ENCODE assay signal across 15 cellular contexts in the genomic region with DNA sequence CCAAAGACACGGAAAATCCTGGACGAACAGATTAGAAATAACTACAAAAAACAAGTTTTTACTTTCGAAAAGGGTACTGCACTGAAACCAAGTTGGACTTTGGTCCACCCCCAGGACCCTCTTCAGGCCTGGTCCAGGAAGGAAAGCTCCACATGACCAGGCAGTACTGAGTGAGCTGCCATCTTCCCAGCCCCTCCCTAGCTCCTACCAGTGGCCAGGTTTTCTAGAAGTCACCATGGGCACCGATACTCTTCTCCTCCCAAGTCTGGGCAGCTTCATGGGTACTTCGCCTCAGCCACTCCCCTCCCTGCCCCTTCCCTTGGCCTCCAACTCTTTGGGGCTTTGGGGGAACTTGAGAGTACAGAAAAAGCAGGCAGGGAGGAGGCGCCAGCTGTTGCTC. TPM values are rescaled to one million over a fixed set of nuclear protein-coding genes. Genes with fewer than 3 reads are reported as not detected.
DNase-seq lines count a peak whose midpoint lies in the region; ATAC-seq and TF ChIP-seq lines count a peak whose summit lies in the region.
"Had no signal": no experiment of that assay in that cellular context is flagged by ENCODE, and none has a peak within 500 bp of the region (broad histone marks: within the 10 kb centered on the region; RNA-seq: fewer than 3 reads in every experiment).

No MANE protein-coding gene starts in this region.

- intact Hi-C loops in psoas muscle (cut with DNase I) = loop anchor here (2.0 to 10.0 kb wide), 4 partner anchors 41 to 399 kb away; a partner anchor contains a TSS

- H3K4me3 ChIP-seq in BLaER1 treated with 17β-estradiol and CSF1 and Interleukin-3, amounts not matched to agents 10 nM and 100 nM = peak overlapping the region in 1 of 10 experiments; percentile 11; a peak in 2 of 20 replicates
- H3K4me3 ChIP-seq in HL-60 (replicated peaks; ENCODE audit: insufficient read depth, low read length) (no peak overlapping the region), psoas muscle (no peak overlapping the region), HAP-1 (no peak overlapping the region)
- H3K4me3 ChIP-seq: lung, pancreas had no signal

- peaks cover 95% of the 10 kb centered on the region for H3K4me1 Mint-ChIP-seq in activated naive CD8-positive, alpha-beta T cell treated with anti-CD3 and anti-CD28 coated beads, Interleukin-2, amount 50 U/mL, for 24 hours

- peaks cover 0 to 12% (median 0%) of the 10 kb centered on the region in 11 experiments; a peak in 4 of 22 replicates for H4K20me1 ChIP-seq in BLaER1 treated with 17β-estradiol and CSF1 and Interleukin-3, amounts not matched to agents 10 nM and 100 nM

- H3K36me3 ChIP-seq in BLaER1 treated with 17β-estradiol and CSF1 and Interleukin-3, amounts not matched to agents 10 nM and 100 nM = peaks cover 49 to 91% (median 83%) of the 10 kb centered on the region in 11 experiments
- H3K36me3 ChIP-seq in psoas muscle (ENCODE audit: insufficient read depth in 1 of 2, low read depth in 1 of 2) (peaks cover 9 to 77% of the 10 kb centered on the region in 2 donors), HAP-1 (replicated peaks) (peaks cover 26% of the 10 kb centered on the region)

- peak overlapping the region; percentile 72 to 99 (median 93) for H3K4me2 ChIP-seq in BLaER1 treated with 17β-estradiol and CSF1 and Interleukin-3, amounts not matched to agents 10 nM and 100 nM

- in situ Hi-C loops in HAP-1 (cut with MboI; ENCODE audit: low sequenced_read_pairs) = loop anchor here (5.0 kb wide), 1 partner anchor 37 kb away; no protein-coding TSS in a partner anchor

- 74 to 79% (median 74%) methylated on average over 6 of the region's 6 CpGs for WGBS in psoas muscle, 3 donors

- peaks cover 94 to 99% (median 96%) of the 10 kb centered on the region in 10 experiments for H3K4me1 ChIP-seq in BLaER1 treated with 17β-estradiol and CSF1 and Interleukin-3, amounts not matched to agents 10 nM and 100 nM
- H3K4me1 ChIP-seq in psoas muscle = peaks cover 23% of the 10 kb centered on the region
- H3K4me1 ChIP-seq in HAP-1 = no peaks in the 10 kb centered on the region
- H3K4me1 ChIP-seq: pancreas had no signal

- no peaks in the 10 kb centered on the region for H3K9me3 Mint-ChIP-seq in activated naive CD8-positive, alpha-beta T cell treated with anti-CD3 and anti-CD28 coated beads, Interleukin-2, amount 50 U/mL, for 24 hours

- H3K9me3 ChIP-seq in BLaER1 treated with 17β-estradiol and CSF1 and Interleukin-3, amounts not matched to agents 10 nM and 100 nM (replicated peaks in 1 of 11) = peaks cover 10 to 28% (median 26%) of the 10 kb centered on the region in 11 experiments; a peak in 21 of 22 replicates
- H3K9me3 ChIP-seq in psoas muscle = no peaks in the 10 kb centered on the region
- no peaks in the 10 kb centered on the region for H3K9me3 ChIP-seq in HAP-1
- H3K9me3 ChIP-seq: pancreas had no signal

- H3K27me3 ChIP-seq in BLaER1 treated with 17β-estradiol and CSF1 and Interleukin-3, amounts not matched to agents 10 nM and 100 nM = no peaks in the 10 kb centered on the region
- H3K27me3 ChIP-seq in HL-60 (ENCODE audit: insufficient read depth, poor library complexity, severe bottlenecking) = no peaks in the 10 kb centered on the region
- no peaks in the 10 kb centered on the region for H3K27me3 ChIP-seq in psoas muscle (ENCODE audit: insufficient read depth in 3 of 3, low read length in 2 of 3)
- H3K27me3 ChIP-seq in HAP-1 (ENCODE audit: low read depth) = no peaks in the 10 kb centered on the region
- H3K27me3 ChIP-seq: pancreas had no signal

- no peak for ATAC-seq in activated naive CD8-positive, alpha-beta T cell treated with anti-CD3 and anti-CD28 coated beads, Interleukin-2, amount 50 U/mL, for 24 hours
- no peak for ATAC-seq in psoas muscle
- no peak for ATAC-seq in GM18511 (IDR thresholded peaks at IDR 0.05; ENCODE audit: unreplicated experiment)
- ATAC-seq: pancreas had no signal

- peak overlapping the region; percentile 100 for H3K27ac Mint-ChIP-seq in activated naive CD8-positive, alpha-beta T cell treated with anti-CD3 and anti-CD28 coated beads, Interleukin-2, amount 50 U/mL, for 24 hours

- H3K9ac ChIP-seq in BLaER1 treated with 17β-estradiol and CSF1 and Interleukin-3, amounts not matched to agents 10 nM and 100 nM = peak overlapping the region; percentile 19 to 78 (median 65); a peak in 16 of 22 replicates

- no peaks in the 10 kb centered on the region for H3K27me3 Mint-ChIP-seq in activated naive CD8-positive, alpha-beta T cell treated with anti-CD3 and anti-CD28 coated beads, Interleukin-2, amount 50 U/mL, for 24 hours

- H3K36me3 Mint-ChIP-seq in activated naive CD8-positive, alpha-beta T cell treated with anti-CD3 and anti-CD28 coated beads, Interleukin-2, amount 50 U/mL, for 24 hours (ENCODE audit: low read depth) = peaks cover 94% of the 10 kb centered on the region

- peak overlapping the region; percentile 78 to 91 (median 83); a peak in 21 of 22 replicates for H3K27ac ChIP-seq in BLaER1 treated with 17β-estradiol and CSF1 and Interleukin-3, amounts not matched to agents 10 nM and 100 nM
- H3K27ac ChIP-seq in HL-60 (replicated peaks) = peak overlapping the region; percentile 87
- H3K27ac ChIP-seq in psoas muscle = peak overlapping the region; percentile 0
- H3K27ac ChIP-seq: pancreas had no signal

- TF ChIP-seq CTCF in HL-60 (IDR thresholded peaks at IDR 0.05; ENCODE audit: insufficient read depth, low read length) = no peak
- no peak for TF ChIP-seq CTCF in psoas muscle (IDR thresholded peaks at IDR 0.05)

- H3K4me3 Mint-ChIP-seq in activated naive CD8-positive, alpha-beta T cell treated with anti-CD3 and anti-CD28 coated beads, Interleukin-2, amount 50 U/mL, for 24 hours = peak overlapping the region; percentile 83

- DNase-seq in HL-60 (ENCODE audit: low read depth in 1 of 2, low spot score in 1 of 2) (no peak), psoas muscle (no peak), NK-92 (lab: John Stamatoyannopoulos, UW; ENCODE audit: unreplicated experiment) (no peak), HAP-1 (ENCODE audit: low spot score in 2 of 2) (no peak)
- no peak for DNase-seq in activated naive CD8-positive, alpha-beta T cell treated with anti-CD3 and anti-CD28 coated beads, Interleukin-2, amount 50 U/mL, for 24 hours
- DNase-seq: C1 segment of cervical spinal cord, KBM-7, NCI-H146, NCI-H510A, pancreas had no signal

RNA-seq across cellular contexts. Expression of a gene that starts 6.6 kb away (rescaled TPM):
- total RNA-seq in psoas muscle = 1 to 10 TPM; 1.5 to 6.2 (median 3.2) TPM
- 10 to 100 TPM in 1 of 3 donors, 1 to 10 TPM in 2; 1.9 to 16.9 (median 2.1) TPM for polyA plus RNA-seq in psoas muscle

RNA-seq across cellular contexts. Expression of a gene that starts 12.0 kb away (rescaled TPM):
- 10 to 100 TPM in 1 of 4 donors, 1 to 10 TPM in 3; 6.4 to 11.3 (median 8.4) TPM for total RNA-seq in psoas muscle
- polyA plus RNA-seq in psoas muscle = 1 to 10 TPM; 4.6 to 8.4 (median 4.9) TPM
- total RNA-seq: G401 had no signal

RNA-seq across cellular contexts. Expression of a gene that starts 19.1 kb away (rescaled TPM):
- total RNA-seq in psoas muscle = under 1 TPM in 2 of 4 donors, not detected in 2; 0.28 to 0.29 TPM
- polyA plus RNA-seq in psoas muscle = under 1 TPM in 1 of 3 donors, not detected in 2; 0.10 TPM
- total RNA-seq: dermis microvascular lymphatic vessel endothelial cell, G401 had no signal

RNA-seq across cellular contexts. Expression of a gene that starts 29.2 kb away (rescaled TPM):
- 100 to 1,000 TPM; 202 to 250 (median 227) TPM for total RNA-seq in psoas muscle
- polyA plus RNA-seq in psoas muscle = 100 to 1,000 TPM; 153 to 217 (median 180) TPM

RNA-seq across cellular contexts. Expression of a gene that starts 30.0 kb away (rescaled TPM):
- 10 to 100 TPM; 10.1 to 13.4 (median 11.2) TPM for total RNA-seq in psoas muscle
- 1 to 10 TPM; 3.9 to 9.5 (median 5.9) TPM for polyA plus RNA-seq in psoas muscle

Comparison
In these comparisons a context has a peak if more than half of its experiments do, and no peak if none do; other contexts are left out.
1. H3K27ac ChIP-seq: peak in every context shown above with its lines; median percentile 87 in HL-60; 83 in BLaER1 treated with 17β-estradiol and CSF1 and Interleukin-3, amounts not matched to agents 10 nM and 100 nM; 0 in psoas muscle.